ENCODE assay signal across 8 cellular contexts in genomic region chr16:56281256-56281805, GRCh38.
DNase-seq lines count a peak whose midpoint lies in the region; ATAC-seq and TF ChIP-seq lines count a peak whose summit lies in the region.

No MANE protein-coding gene starts in this region.

- H3K36me3 Mint-ChIP-seq in neural crest cell (ENCODE audit: low read depth): no peaks in the 10 kb centered on the region

- DNase-seq in DMS153 treated with DMSO at 0.1 percent for 48 hours (lab: John Stamatoyannopoulos, UW; ENCODE audit: unreplicated experiment) (peak; percentile 12), DMS153 (lab: John Stamatoyannopoulos, UW) (no peak), NCI-H1105 (lab: John Stamatoyannopoulos, UW) (peak; percentile 37), choroid plexus epithelial cell (ENCODE audit: low read depth) (peak; percentile 26), neural crest cell (ENCODE audit: low read depth, low spot score) (peak; percentile 41), CD1c-positive myeloid dendritic cell (ENCODE audit: extremely low spot score) (no peak)

- H3K4me3 Mint-ChIP-seq in neural crest cell: peak overlapping the region; percentile 14

- H3K27me3 Mint-ChIP-seq in neural crest cell (ENCODE audit: low read depth): no peaks in the 10 kb centered on the region

- peak overlapping the region; percentile 90 for H3K27ac Mint-ChIP-seq in neural crest cell (ENCODE audit: unreplicated experiment)

- no peak for ATAC-seq in HG03520 (IDR thresholded peaks at IDR 0.05; ENCODE audit: unreplicated experiment)
- ATAC-seq in GM18870 (IDR thresholded peaks at IDR 0.05; ENCODE audit: unreplicated experiment): no peak

- no peaks in the 10 kb centered on the region for H3K9me3 Mint-ChIP-seq in neural crest cell

- peak; percentile 60 for TF ChIP-seq CTCF in choroid plexus epithelial cell (conservative IDR thresholded peaks at IDR 0.05; ENCODE audit: low read depth, low read length)
- TF ChIP-seq CTCF in neural crest cell (conservative IDR thresholded peaks at IDR 0.05): peak; percentile 52

- no peak overlapping the region for H3K4me3 ChIP-seq in choroid plexus epithelial cell (ENCODE audit: low read depth, low read length)

- H3K4me1 Mint-ChIP-seq in neural crest cell: peaks cover 68% of the 10 kb centered on the region

Comparison
In these comparisons a context has a peak if more than half of its experiments do, and no peak if none do; other contexts are left out.
1. DNase-seq: peak in DMS153 treated with DMSO at 0.1 percent for 48 hours (single experiment), NCI-H1105 (single experiment), choroid plexus epithelial cell (single experiment) and neural crest cell (single experiment); none in DMS153 (single experiment) and CD1c-positive myeloid dendritic cell (single experiment).